Comparison of ENCODE assay signal across 14 cellular contexts in genomic region chr3:189142527-189142926, GRCh38. TPM values are rescaled to one million over a fixed set of nuclear protein-coding genes. Genes with fewer than 3 reads are reported as not detected.
DNase-seq lines count a peak whose midpoint lies in the region; ATAC-seq, FAIRE-seq and TF ChIP-seq lines count a peak whose summit lies in the region.
"Had no signal": no experiment of that assay in that cellular context is flagged by ENCODE, and none has a peak within 500 bp of the region (broad histone marks: within the 10 kb centered on the region; RNA-seq: fewer than 3 reads in every experiment).

No MANE protein-coding gene starts in this region.

- no peak overlapping the region for H3K4me2 ChIP-seq in astrocyte (ENCODE audit: low read length)
- H3K4me2 ChIP-seq: hepatocyte had no signal

- H4K20me1 ChIP-seq in astrocyte (ENCODE audit: insufficient read depth, low read length), result no peaks in the 10 kb centered on the region

- intact Hi-C loops in kidney (cut with DNase I), result no loop called here

- DNase-seq in activated gamma-delta T cell treated with Interleukin-2 at 50 U/mL for 16 hours (peak; percentile 53), activated gamma-delta T cell (lab: John Stamatoyannopoulos, UW) (no peak), astrocyte (ENCODE audit: low read depth) (no peak), epidermal melanocyte (ENCODE audit: insufficient read length, low spot score) (no peak), kidney (no peak)
- peak; percentile 16 for DNase-seq in T-helper 2 cell treated with Interferon-gamma antibody and Interleukin-4, amounts not matched to agents 5 μg/mL and 100 μg/mL, for 36 hours (ENCODE audit: low spot score)
- peak; percentile 14 for DNase-seq in stimulated activated CD4-positive, alpha-beta T cell treated with anti-CD3 and anti-CD28 coated beads, Interleukin-2, amount 100 ng/mL, for 4 hours (ENCODE audit: low read depth)
- DNase-seq in stimulated activated naive B cell treated with anti-CD40 and anti-IgM and Interleukin-4, amounts not matched to agents 10 μg/mL and 1 μg/mL and 100 μg/mL, for 72 hours, result no peak
- DNase-seq: anterior cingulate cortex, NCI-H1105, SHP77 treated with DMSO at 0.1 percent for 48 hours, trophoblast cell had no signal

- no peak overlapping the region for H2AFZ ChIP-seq in astrocyte (ENCODE audit: low read depth, low read length)
- H2AFZ ChIP-seq: hepatocyte had no signal

- H3K27me3 Mint-ChIP-seq in T-helper 2 cell treated with Interferon-gamma antibody and Interleukin-4, amounts not matched to agents 5 μg/mL and 100 μg/mL, for 36 hours (ENCODE audit: low read depth), result peaks cover 15% of the 10 kb centered on the region
- peaks cover 24% of the 10 kb centered on the region for H3K27me3 Mint-ChIP-seq in astrocyte (ENCODE audit: low read depth, unreplicated experiment)
- H3K27me3 Mint-ChIP-seq in stimulated activated naive B cell treated with anti-CD40 and anti-IgM and Interleukin-4, amounts not matched to agents 10 μg/mL and 1 μg/mL and 100 μg/mL, for 72 hours, result peaks cover 30 to 33% of the 10 kb centered on the region in 2 donors

- no peaks in the 10 kb centered on the region for H3K36me3 Mint-ChIP-seq in T-helper 2 cell treated with Interferon-gamma antibody and Interleukin-4, amounts not matched to agents 5 μg/mL and 100 μg/mL, for 36 hours (ENCODE audit: low read depth)
- H3K36me3 Mint-ChIP-seq in astrocyte (ENCODE audit: low read depth, unreplicated experiment), result no peaks in the 10 kb centered on the region
- no peaks in the 10 kb centered on the region for H3K36me3 Mint-ChIP-seq in stimulated activated naive B cell treated with anti-CD40 and anti-IgM and Interleukin-4, amounts not matched to agents 10 μg/mL and 1 μg/mL and 100 μg/mL, for 72 hours

- peaks cover 3% of the 10 kb centered on the region for H3K4me1 ChIP-seq in astrocyte (ENCODE audit: insufficient read depth, low read length)
- no peaks in the 10 kb centered on the region for H3K4me1 ChIP-seq in kidney (ENCODE audit: control insufficient read depth in 1 of 2, insufficient read depth in 1 of 2, low read depth in 1 of 2, low read length in 2 of 2)

- H3K9me3 ChIP-seq in astrocyte (ENCODE audit: insufficient read depth, low read depth, low read length), result no peaks in the 10 kb centered on the region
- no peaks in the 10 kb centered on the region for H3K9me3 ChIP-seq in kidney (ENCODE audit: control insufficient read depth in 1 of 2, low read length in 2 of 2)

- H3K9me3 Mint-ChIP-seq in T-helper 2 cell treated with Interferon-gamma antibody and Interleukin-4, amounts not matched to agents 5 μg/mL and 100 μg/mL, for 36 hours, result no peaks in the 10 kb centered on the region
- peaks cover 2% of the 10 kb centered on the region for H3K9me3 Mint-ChIP-seq in astrocyte (ENCODE audit: unreplicated experiment)
- H3K9me3 Mint-ChIP-seq in stimulated activated naive B cell treated with anti-CD40 and anti-IgM and Interleukin-4, amounts not matched to agents 10 μg/mL and 1 μg/mL and 100 μg/mL, for 72 hours, result no peaks in the 10 kb centered on the region

- no peaks in the 10 kb centered on the region for H3K27me3 ChIP-seq in astrocyte (ENCODE audit: insufficient read depth, low read length)
- H3K27me3 ChIP-seq: hepatocyte had no signal

- no peak overlapping the region for H3K27ac Mint-ChIP-seq in T-helper 2 cell treated with Interferon-gamma antibody and Interleukin-4, amounts not matched to agents 5 μg/mL and 100 μg/mL, for 36 hours
- peak overlapping the region; percentile 10 for H3K27ac Mint-ChIP-seq in astrocyte (ENCODE audit: unreplicated experiment)
- H3K27ac Mint-ChIP-seq in stimulated activated naive B cell treated with anti-CD40 and anti-IgM and Interleukin-4, amounts not matched to agents 10 μg/mL and 1 μg/mL and 100 μg/mL, for 72 hours, result no peak overlapping the region

- TF ChIP-seq CTCF in astrocyte (IDR thresholded peaks at IDR 0.05; ENCODE audit: insufficient read depth, low read depth, low read length), result no peak
- no peak for TF ChIP-seq CTCF in kidney (IDR thresholded peaks at IDR 0.05; ENCODE audit: borderline replicate concordance, extremely low read depth, insufficient read depth)

- ATAC-seq in stimulated activated naive B cell treated with anti-CD40 and anti-IgM and Interleukin-4, amounts not matched to agents 10 μg/mL and 1 μg/mL and 100 μg/mL, for 72 hours (replicated peaks), result no peak
- ATAC-seq: K562 had no signal

- no peak overlapping the region for H3K4me3 ChIP-seq in astrocyte (ENCODE audit: insufficient read depth, low read depth, low read length)
- no peak overlapping the region for H3K4me3 ChIP-seq in kidney (ENCODE audit: low read length in 2 of 2)
- H3K4me3 ChIP-seq: hepatocyte, K562 had no signal

- H3K9ac ChIP-seq in astrocyte (ENCODE audit: low read length) (no peak overlapping the region), kidney (ENCODE audit: low read length in 2 of 2) (no peak overlapping the region)

- H3K27ac ChIP-seq in astrocyte (ENCODE audit: low read depth, low read length) (no peak overlapping the region), kidney (ENCODE audit: low read depth in 2 of 2, low read length in 2 of 2) (no peak overlapping the region)
- H3K27ac ChIP-seq: hepatocyte had no signal

- no peak overlapping the region for H3K4me3 Mint-ChIP-seq in T-helper 2 cell treated with Interferon-gamma antibody and Interleukin-4, amounts not matched to agents 5 μg/mL and 100 μg/mL, for 36 hours
- no peak overlapping the region for H3K4me3 Mint-ChIP-seq in astrocyte (ENCODE audit: unreplicated experiment)
- H3K4me3 Mint-ChIP-seq in stimulated activated naive B cell treated with anti-CD40 and anti-IgM and Interleukin-4, amounts not matched to agents 10 μg/mL and 1 μg/mL and 100 μg/mL, for 72 hours, result no peak overlapping the region

- H3K36me3 ChIP-seq in astrocyte (ENCODE audit: insufficient read depth, low read length) (no peaks in the 10 kb centered on the region), kidney (ENCODE audit: control insufficient read depth in 1 of 2, insufficient read depth in 2 of 2, low read length in 2 of 2) (no peaks in the 10 kb centered on the region)

- no peaks in the 10 kb centered on the region for H3K79me2 ChIP-seq in astrocyte (ENCODE audit: insufficient read depth, low read length)
- H3K79me2 ChIP-seq: hepatocyte had no signal

- peaks cover 31% of the 10 kb centered on the region for H3K4me1 Mint-ChIP-seq in T-helper 2 cell treated with Interferon-gamma antibody and Interleukin-4, amounts not matched to agents 5 μg/mL and 100 μg/mL, for 36 hours (ENCODE audit: low read depth)
- peaks cover 5% of the 10 kb centered on the region for H3K4me1 Mint-ChIP-seq in astrocyte (ENCODE audit: low read depth, unreplicated experiment)
- H3K4me1 Mint-ChIP-seq in stimulated activated naive B cell treated with anti-CD40 and anti-IgM and Interleukin-4, amounts not matched to agents 10 μg/mL and 1 μg/mL and 100 μg/mL, for 72 hours, result peaks cover 0 to 6% of the 10 kb centered on the region in 2 donors

- no peak for FAIRE-seq in astrocyte (lab: Jason Lieb, UNC)
- FAIRE-seq in kidney (lab: Jason Lieb, UNC), result no peak
- FAIRE-seq: K562 had no signal

RNA-seq across cellular contexts. Expression of gene TPRG1, which starts 29.2 kb away (rescaled TPM):
- total RNA-seq in astrocyte (0.72 and 1.1 TPM in 2 replicates), kidney (2.7 TPM)
- 0.37 TPM for polyA plus RNA-seq in kidney (ENCODE audit: insufficient read depth, low read depth, low replicate concordance)
- total RNA-seq: K562 had no signal
- polyA plus RNA-seq: hepatocyte had no signal

Comparison
In these comparisons a context has a peak if more than half of its experiments do, and no peak if none do; other contexts are left out.
1. DNase-seq: peak in activated gamma-delta T cell treated with Interleukin-2 at 50 U/mL for 16 hours (single experiment), T-helper 2 cell treated with Interferon-gamma antibody and Interleukin-4, amounts not matched to agents 5 μg/mL and 100 μg/mL, for 36 hours (single experiment) and stimulated activated CD4-positive, alpha-beta T cell treated with anti-CD3 and anti-CD28 coated beads, Interleukin-2, amount 100 ng/mL, for 4 hours (single experiment); none in activated gamma-delta T cell (single experiment), astrocyte (single experiment), stimulated activated naive B cell treated with anti-CD40 and anti-IgM and Interleukin-4, amounts not matched to agents 10 μg/mL and 1 μg/mL and 100 μg/mL, for 72 hours (single experiment), epidermal melanocyte (single experiment) and kidney (single experiment).